In the genomic region with DNA sequence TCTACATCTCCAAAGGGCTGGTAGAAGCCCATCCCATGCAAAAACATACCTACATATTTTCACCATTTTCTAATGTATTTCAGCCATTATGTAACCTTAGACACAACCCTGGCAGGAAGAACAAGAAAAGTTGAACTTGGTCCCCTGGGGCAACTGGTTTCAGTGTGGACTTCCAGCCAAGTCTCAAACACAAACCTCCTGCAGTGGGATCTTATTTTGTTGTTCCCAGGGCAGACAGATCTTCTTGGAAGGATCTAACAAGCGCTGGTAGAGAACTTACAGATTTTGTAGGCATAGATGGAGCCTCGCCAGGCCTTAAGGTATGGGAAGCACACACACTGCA, we compare ENCODE assay signal across 29 cellular contexts.
"Had no signal": no experiment of that assay in that cellular context is flagged by ENCODE, and none has a peak within 500 bp of the region (broad histone marks: within the 10 kb centered on the region; RNA-seq: fewer than 3 reads in every experiment).

No MANE protein-coding gene starts in this region.

- DNase-seq: activated CD4-positive, alpha-beta T cell treated with anti-CD3 and anti-CD28 coated beads for 48 hours; activated CD4-positive, alpha-beta T cell treated with anti-CD3 and anti-CD28 coated beads, Interleukin-2, amount 50 U/mL, for 48 hours; activated CD8-positive, alpha-beta memory T cell treated with anti-CD3 and anti-CD28 coated beads, Interleukin-2, amount 50 U/mL, for 4 hours; activated gamma-delta T cell treated with Interleukin-2 at 50 U/mL for 16 hours; activated naive CD4-positive, alpha-beta T cell treated with anti-CD3 and anti-CD28 coated beads, Interleukin-2, amount 50 U/mL, for 16 hours; activated T-cell treated with anti-CD3 and anti-CD28 coated beads, Interleukin-2, amount 50 U/mL, for 1 hour; amniotic stem cell; endodermal cell; head of caudate nucleus; hypothalamus; left lung; mucosa of descending colon; sigmoid colon; small intestine; stimulated activated CD4-positive, alpha-beta T cell treated with anti-CD3 and anti-CD28 coated beads, Interleukin-4, amount 100 ng/mL, for 24 hours; stimulated activated naive CD8-positive, alpha-beta T cell treated with anti-CD3 and anti-CD28 coated beads, Interleukin-15, amount 100 ng/mL, for 72 hours; substantia nigra; upper lobe of right lung; WERI-Rb-1 had no signal

- H3K4me1 Mint-ChIP-seq: central memory CD8-positive, alpha-beta T cell; endodermal cell; stimulated activated memory B cell treated with anti-CD40 and anti-IgM and Interleukin-4, amounts not matched to agents 10 μg/mL and 1 μg/mL and 100 μg/mL, for 72 hours; stimulated activated naive CD8-positive, alpha-beta T cell treated with anti-CD3 and anti-CD28 coated beads, Interleukin-15, amount 100 ng/mL, for 72 hours had no signal

- H3K27ac Mint-ChIP-seq: activated T-helper 1 cell treated with anti-CD3 and anti-CD28 coated beads, Interleukin-12 subunit alpha, Interleukin-12 subunit beta, Interleukin-2, Interleukin-4 antibody, amounts not matched to agents 30 ng/mL and 10 ng/mL and 1 ng/mL, durations not matched to agents 14 hours and 24 hours and 36 hours; dendritic cell treated with granulocyte-macrophage colony-stimulating factor and Interleukin-4, amounts not matched to agents 40 ng/mL and 50 ng/mL, for 4 days; endodermal cell; natural killer cell treated with Interleukin-12 subunit alpha and Interleukin-12 subunit beta and Interleukin-15 and Interleukin-18, amount 100 ng/mL, for 72 hours; stimulated activated memory B cell treated with anti-CD40 and anti-IgM and Interleukin-4, amounts not matched to agents 10 μg/mL and 1 μg/mL and 100 μg/mL, for 72 hours; stimulated activated naive CD8-positive, alpha-beta T cell treated with anti-CD3 and anti-CD28 coated beads, Interleukin-15, amount 100 ng/mL, for 72 hours had no signal

- H3K4me3 Mint-ChIP-seq: activated T-helper 1 cell treated with anti-CD3 and anti-CD28 coated beads, Interleukin-12 subunit alpha, Interleukin-12 subunit beta, Interleukin-2, Interleukin-4 antibody, amounts not matched to agents 30 ng/mL and 10 ng/mL and 1 ng/mL, durations not matched to agents 14 hours and 24 hours and 36 hours; central memory CD8-positive, alpha-beta T cell; dendritic cell treated with granulocyte-macrophage colony-stimulating factor and Interleukin-4, amounts not matched to agents 40 ng/mL and 50 ng/mL, for 4 days; endodermal cell; natural killer cell treated with Interleukin-12 subunit alpha and Interleukin-12 subunit beta and Interleukin-15 and Interleukin-18, amount 100 ng/mL, for 72 hours; stimulated activated memory B cell treated with anti-CD40 and anti-IgM and Interleukin-4, amounts not matched to agents 10 μg/mL and 1 μg/mL and 100 μg/mL, for 72 hours; stimulated activated naive CD8-positive, alpha-beta T cell treated with anti-CD3 and anti-CD28 coated beads, Interleukin-15, amount 100 ng/mL, for 72 hours had no signal

- H3K4me3 ChIP-seq: breast epithelium, esophagus muscularis mucosa, gastroesophageal sphincter, left lung, mucosa of descending colon, sigmoid colon, SK-N-MC, upper lobe of right lung had no signal

- H3K36me3 Mint-ChIP-seq: natural killer cell treated with Interleukin-12 subunit alpha and Interleukin-12 subunit beta and Interleukin-15 and Interleukin-18, amount 100 ng/mL, for 72 hours; stimulated activated memory B cell treated with anti-CD40 and anti-IgM and Interleukin-4, amounts not matched to agents 10 μg/mL and 1 μg/mL and 100 μg/mL, for 72 hours had no signal

- H3K9me3 Mint-ChIP-seq: activated T-helper 1 cell treated with anti-CD3 and anti-CD28 coated beads, Interleukin-12 subunit alpha, Interleukin-12 subunit beta, Interleukin-2, Interleukin-4 antibody, amounts not matched to agents 30 ng/mL and 10 ng/mL and 1 ng/mL, durations not matched to agents 14 hours and 24 hours and 36 hours; central memory CD8-positive, alpha-beta T cell; natural killer cell treated with Interleukin-12 subunit alpha and Interleukin-12 subunit beta and Interleukin-15 and Interleukin-18, amount 100 ng/mL, for 72 hours had no signal

- H3K27me3 Mint-ChIP-seq: central memory CD8-positive, alpha-beta T cell; dendritic cell treated with granulocyte-macrophage colony-stimulating factor and Interleukin-4, amounts not matched to agents 40 ng/mL and 50 ng/mL, for 4 days; stimulated activated memory B cell treated with anti-CD40 and anti-IgM and Interleukin-4, amounts not matched to agents 10 μg/mL and 1 μg/mL and 100 μg/mL, for 72 hours; stimulated activated naive CD8-positive, alpha-beta T cell treated with anti-CD3 and anti-CD28 coated beads, Interleukin-15, amount 100 ng/mL, for 72 hours had no signal

- ATAC-seq: activated CD4-positive, CD25-positive, alpha-beta regulatory T cell treated with anti-CD3 and anti-CD28 coated beads, Interleukin-2, amount 50 U/mL, for 24 hours; gastroesophageal sphincter; left lung; mucosa of descending colon; natural killer cell treated with Interleukin-12 subunit alpha and Interleukin-12 subunit beta and Interleukin-15 and Interleukin-18, amount 100 ng/mL, for 72 hours; stimulated activated memory B cell treated with anti-CD40 and anti-IgM and Interleukin-4, amounts not matched to agents 10 μg/mL and 1 μg/mL and 100 μg/mL, for 72 hours; stimulated activated naive CD8-positive, alpha-beta T cell treated with anti-CD3 and anti-CD28 coated beads, Interleukin-15, amount 100 ng/mL, for 72 hours; upper lobe of right lung had no signal
